Comparison of ENCODE assay signal across 14 cellular contexts in the genomic region with DNA sequence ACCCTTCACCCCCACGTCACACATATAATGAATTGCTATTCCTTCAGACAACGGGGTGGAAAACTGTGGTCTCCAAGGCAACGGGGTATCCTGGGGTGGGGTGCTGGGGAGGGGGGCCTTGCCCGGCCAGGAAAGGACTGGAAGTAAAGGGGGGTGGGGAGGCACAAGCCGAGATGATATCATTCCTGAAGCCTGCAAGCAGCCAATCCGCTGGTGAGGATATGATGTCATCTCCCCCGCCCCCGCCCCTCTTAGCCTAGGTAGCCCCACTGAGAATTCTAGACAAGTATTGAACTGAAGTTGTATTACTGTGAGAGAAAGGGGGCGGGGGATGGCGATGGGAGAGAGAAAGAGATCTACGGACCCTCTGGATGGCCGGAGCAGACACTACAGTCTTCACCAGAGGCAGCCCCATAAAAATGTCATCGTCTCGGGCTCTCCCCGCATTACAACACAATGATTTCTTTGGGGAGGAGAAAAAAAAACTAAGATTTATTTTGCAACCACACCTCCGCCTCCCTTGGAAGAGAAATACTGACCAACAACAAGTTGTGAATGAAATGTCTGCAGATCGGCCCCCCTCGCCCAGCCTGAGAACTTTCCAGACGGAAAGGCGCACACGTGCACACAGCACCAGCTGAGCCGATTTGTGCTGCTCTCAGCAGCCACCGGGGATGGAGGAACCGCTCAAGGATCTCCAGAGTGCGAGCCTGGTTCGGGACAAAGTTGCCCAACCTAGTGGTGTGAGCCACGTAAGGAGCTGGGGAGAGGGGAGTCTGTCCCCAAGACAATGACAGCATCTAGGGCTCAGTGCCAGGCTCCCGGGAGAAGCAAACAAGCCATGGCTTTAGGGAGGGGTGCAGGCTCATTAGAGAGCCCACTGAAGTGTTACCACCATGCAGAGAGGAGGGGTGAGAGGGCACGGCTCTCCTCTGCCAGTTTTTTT.
DNase-seq lines count a peak whose midpoint lies in the region; ATAC-seq and TF ChIP-seq lines count a peak whose summit lies in the region.
"Had no signal": no experiment of that assay in that cellular context is flagged by ENCODE, and none has a peak within 500 bp of the region (broad histone marks: within the 10 kb centered on the region; RNA-seq: fewer than 3 reads in every experiment).

No MANE protein-coding gene starts in this region.

- DNase-seq in coronary artery (ENCODE audit: low spot score) (no peak), left lung (no peak), T-helper 1 cell (no peak)
- DNase-seq: activated CD8-positive, alpha-beta T cell treated with anti-CD3 and anti-CD28 coated beads, Interleukin-2, amount 10 ng/mL, durations not matched to agents 7 days and 5 days; GOT3; NCI-H526 treated with DMSO at 0.1 percent for 48 hours; stimulated activated CD4-positive, alpha-beta T cell treated with anti-CD3 and anti-CD28 coated beads, Interleukin-2, amount 100 ng/mL, for 24 hours; SW 1271 had no signal

- no peak overlapping the region for H3K4me3 ChIP-seq in HEK293 (ENCODE audit: low read depth, low read length)
- H3K4me3 ChIP-seq in coronary artery: peak overlapping the region; percentile 52
- H3K4me3 ChIP-seq in left lung: no peak overlapping the region

- H3K36me3 ChIP-seq in HEK293 (ENCODE audit: control insufficient read depth in 2 of 2, insufficient read depth in 1 of 2, low read length in 2 of 2): no peaks in the 10 kb centered on the region
- no peaks in the 10 kb centered on the region for H3K36me3 ChIP-seq in left lung
- H3K36me3 ChIP-seq: ascending aorta had no signal

- intact Hi-C loops in left lung (cut with DNase I): no loop called here

- POLR2A ChIA-PET in HEK293 (lab: Yijun Ruan, JAX): no interaction called here

- H3K9me3 ChIP-seq in HEK293 (ENCODE audit: control insufficient read depth, insufficient read depth, low read depth, low read length): no peaks in the 10 kb centered on the region
- no peaks in the 10 kb centered on the region for H3K9me3 ChIP-seq in left lung
- H3K9me3 ChIP-seq: ascending aorta had no signal

- no peak overlapping the region; the same call in 1 of the 2 replicates for H3K27ac ChIP-seq in HEK293 (ENCODE audit: extremely low read depth, low read depth, low read length)
- H3K27ac ChIP-seq in coronary artery: peak overlapping the region in 1 of 2 donors; percentile 40
- H3K27ac ChIP-seq in left lung: no peak overlapping the region
- H3K27ac ChIP-seq in temporal lobe (ENCODE audit: low read depth, low read length): peak overlapping the region; percentile 65
- H3K27ac ChIP-seq: ascending aorta had no signal

- CTCF ChIA-PET in HEK293 (lab: Yijun Ruan, JAX): interaction anchor here (0.7 kb wide), 1 partner anchor 40 kb away, joined by 3 read pairs; no protein-coding TSS in a partner anchor

- TF ChIP-seq CTCF in HEK293 (tag by site-specific recombination; IDR thresholded peaks at IDR 0.05) (no peak), coronary artery (IDR thresholded peaks at IDR 0.05) (no peak), left lung (IDR thresholded peaks at IDR 0.05) (no peak)

- ATAC-seq in left lung: peak; percentile 62
- ATAC-seq in GM19467 (IDR thresholded peaks at IDR 0.05; ENCODE audit: unreplicated experiment): no peak
- ATAC-seq in HG02571 (IDR thresholded peaks at IDR 0.05; ENCODE audit: unreplicated experiment): no peak
- no peak for ATAC-seq in GM19455 (IDR thresholded peaks at IDR 0.05; ENCODE audit: unreplicated experiment)
- ATAC-seq: activated CD8-positive, alpha-beta T cell treated with anti-CD3 and anti-CD28 coated beads, Interleukin-2, amount 10 ng/mL, durations not matched to agents 7 days and 5 days had no signal

- peaks cover 0 to 41% of the 10 kb centered on the region in 2 donors for H3K27me3 ChIP-seq in left lung
- H3K27me3 ChIP-seq: ascending aorta had no signal

- H3K4me1 ChIP-seq in HEK293 (ENCODE audit: control insufficient read depth, insufficient read depth, low read length): peaks cover 3% of the 10 kb centered on the region; the same call in 1 of the 2 replicates
- peaks cover 3 to 7% of the 10 kb centered on the region in 2 donors for H3K4me1 ChIP-seq in left lung

TF ChIP-seq in HEK293, 187 proteins besides CTCF, POLR2A, EP300 and RAD21 (continues in another document):
- TF ChIP-seq KLF10 (tag by site-specific recombination; IDR thresholded peaks at IDR 0.05): peak; percentile 62; the same call in 1 of the 2 replicates
- TF ChIP-seq KLF16 (tag by site-specific recombination; IDR thresholded peaks at IDR 0.05): 0 out of 2 replicates have a peak, but pooled peaks have one; percentile 58
- TF ChIP-seq INSM2 (tag by site-specific recombination; IDR thresholded peaks at IDR 0.05): 0 out of 2 replicates have a peak, but pooled peaks have one; percentile 13
- 0 out of 2 replicates have a peak, but pooled peaks have one; percentile 33 for TF ChIP-seq ZBTB17 (tag by site-specific recombination; IDR thresholded peaks at IDR 0.05)
- TF ChIP-seq, protein P1, sequence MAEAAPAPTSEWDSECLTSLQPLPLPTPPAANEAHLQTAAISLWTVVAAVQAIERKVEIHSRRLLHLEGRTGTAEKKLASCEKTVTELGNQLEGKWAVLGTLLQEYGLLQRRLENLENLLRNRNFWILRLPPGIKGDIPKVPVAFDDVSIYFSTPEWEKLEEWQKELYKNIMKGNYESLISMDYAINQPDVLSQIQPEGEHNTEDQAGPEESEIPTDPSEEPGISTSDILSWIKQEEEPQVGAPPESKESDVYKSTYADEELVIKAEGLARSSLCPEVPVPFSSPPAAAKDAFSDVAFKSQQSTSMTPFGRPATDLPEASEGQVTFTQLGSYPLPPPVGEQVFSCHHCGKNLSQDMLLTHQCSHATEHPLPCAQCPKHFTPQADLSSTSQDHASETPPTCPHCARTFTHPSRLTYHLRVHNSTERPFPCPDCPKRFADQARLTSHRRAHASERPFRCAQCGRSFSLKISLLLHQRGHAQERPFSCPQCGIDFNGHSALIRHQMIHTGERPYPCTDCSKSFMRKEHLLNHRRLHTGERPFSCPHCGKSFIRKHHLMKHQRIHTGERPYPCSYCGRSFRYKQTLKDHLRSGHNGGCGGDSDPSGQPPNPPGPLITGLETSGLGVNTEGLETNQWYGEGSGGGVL (tag by site-specific recombination; IDR thresholded peaks at IDR 0.05): peak; percentile 74
- no peak for TF ChIP-seq TCF7L2 (IDR thresholded peaks at IDR 0.05; ENCODE audit: borderline replicate concordance, low read depth, low read length)
- TF ChIP-seq ZNF16 (tag by site-specific recombination; IDR thresholded peaks at IDR 0.05; ENCODE audit: low read depth): peak; percentile 65; the same call in 1 of the 2 replicates
- peak; percentile 43 for TF ChIP-seq KLF1 (tag by site-specific recombination; IDR thresholded peaks at IDR 0.05)
- TF ChIP-seq, protein P2, sequence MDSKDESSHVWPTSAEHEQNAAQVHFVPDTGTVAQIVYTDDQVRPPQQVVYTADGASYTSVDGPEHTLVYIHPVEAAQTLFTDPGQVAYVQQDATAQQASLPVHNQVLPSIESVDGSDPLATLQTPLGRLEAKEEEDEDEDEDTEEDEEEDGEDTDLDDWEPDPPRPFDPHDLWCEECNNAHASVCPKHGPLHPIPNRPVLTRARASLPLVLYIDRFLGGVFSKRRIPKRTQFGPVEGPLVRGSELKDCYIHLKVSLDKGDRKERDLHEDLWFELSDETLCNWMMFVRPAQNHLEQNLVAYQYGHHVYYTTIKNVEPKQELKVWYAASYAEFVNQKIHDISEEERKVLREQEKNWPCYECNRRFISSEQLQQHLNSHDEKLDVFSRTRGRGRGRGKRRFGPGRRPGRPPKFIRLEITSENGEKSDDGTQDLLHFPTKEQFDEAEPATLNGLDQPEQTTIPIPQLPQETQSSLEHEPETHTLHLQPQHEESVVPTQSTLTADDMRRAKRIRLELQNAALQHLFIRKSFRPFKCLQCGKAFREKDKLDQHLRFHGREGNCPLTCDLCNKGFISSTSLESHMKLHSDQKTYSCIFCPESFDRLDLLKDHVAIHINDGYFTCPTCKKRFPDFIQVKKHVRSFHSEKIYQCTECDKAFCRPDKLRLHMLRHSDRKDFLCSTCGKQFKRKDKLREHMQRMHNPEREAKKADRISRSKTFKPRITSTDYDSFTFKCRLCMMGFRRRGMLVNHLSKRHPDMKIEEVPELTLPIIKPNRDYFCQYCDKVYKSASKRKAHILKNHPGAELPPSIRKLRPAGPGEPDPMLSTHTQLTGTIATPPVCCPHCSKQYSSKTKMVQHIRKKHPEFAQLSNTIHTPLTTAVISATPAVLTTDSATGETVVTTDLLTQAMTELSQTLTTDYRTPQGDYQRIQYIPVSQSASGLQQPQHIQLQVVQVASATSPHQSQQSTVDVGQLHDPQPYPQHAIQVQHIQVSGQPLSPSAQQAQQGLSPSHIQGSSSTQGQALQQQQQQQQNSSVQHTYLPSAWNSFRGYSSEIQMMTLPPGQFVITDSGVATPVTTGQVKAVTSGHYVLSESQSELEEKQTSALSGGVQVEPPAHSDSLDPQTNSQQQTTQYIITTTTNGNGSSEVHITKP (tag by site-specific recombination; IDR thresholded peaks at IDR 0.05): peak; percentile 87
- TF ChIP-seq IKZF3 (tag by site-specific recombination; IDR thresholded peaks at IDR 0.05): no peak
- 0 out of 2 replicates have a peak, but pooled peaks have one; percentile 14 for TF ChIP-seq SP3 (tag by site-specific recombination; IDR thresholded peaks at IDR 0.05)
- peak; percentile 80 for TF ChIP-seq ZNF629 (tag by site-specific recombination; IDR thresholded peaks at IDR 0.05)
- TF ChIP-seq ZNF174 (tag by site-specific recombination; IDR thresholded peaks at IDR 0.05): no peak
